In genomic region chr5:134563962-134564361, GRCh38 we compare ENCODE assay signal across 19 cellular contexts. TPM values are rescaled to one million over a fixed set of nuclear protein-coding genes. Genes with fewer than 3 reads are reported as not detected.
DNase-seq lines count a peak whose midpoint lies in the region; ATAC-seq and TF ChIP-seq lines count a peak whose summit lies in the region.
"Had no signal": no experiment of that assay in that cellular context is flagged by ENCODE, and none has a peak within 500 bp of the region (broad histone marks: within the 10 kb centered on the region; RNA-seq: fewer than 3 reads in every experiment).

No MANE protein-coding gene starts in this region.

- H3K27me3 Mint-ChIP-seq in activated naive CD4-positive, alpha-beta T cell treated with anti-CD3 and anti-CD28 coated beads, Interleukin-2, amount 50 U/mL, for 24 hours: no peaks in the 10 kb centered on the region
- no peaks in the 10 kb centered on the region for H3K27me3 Mint-ChIP-seq in IgD-negative memory B cell
- H3K27me3 Mint-ChIP-seq in naive thymus-derived CD4-positive, alpha-beta T cell: no peaks in the 10 kb centered on the region
- no peaks in the 10 kb centered on the region for H3K27me3 Mint-ChIP-seq in osteocyte (ENCODE audit: unreplicated experiment)

- no peak for DNase-seq in activated naive CD4-positive, alpha-beta T cell treated with anti-CD3 and anti-CD28 coated beads, Interleukin-2, amount 50 U/mL, for 16 hours
- no peak for DNase-seq in naive thymus-derived CD4-positive, alpha-beta T cell
- DNase-seq in BE2C (no peak), ACHN (no peak), osteocyte (ENCODE audit: extremely low spot score, unreplicated experiment) (no peak)
- DNase-seq: C1 segment of cervical spinal cord, COR-L47, DMS 273 treated with DMSO at 0.1 percent for 48 hours, DND-41, NCI-H1417, NCI-H187 treated with DMSO at 0.1 percent for 48 hours, NCI-H345, NCI-H524 treated with DMSO at 0.1 percent for 48 hours, PC-3, RPMI8226, SHP77 treated with DMSO at 0.1 percent for 48 hours had no signal

- H3K27me3 ChIP-seq in naive thymus-derived CD4-positive, alpha-beta T cell (ENCODE audit: control insufficient read depth in 2 of 2, insufficient read depth in 2 of 2, low read length in 2 of 2): no peaks in the 10 kb centered on the region
- no peaks in the 10 kb centered on the region for H3K27me3 ChIP-seq in BE2C

- in situ Hi-C loops in ACHN (cut with HindIII; ENCODE audit: low pct_ligation_motif_present, low pct_unique_long_range_greater_than_20kb, low sequenced_read_pairs): no loop called here

- H3K4me3 ChIP-seq in naive thymus-derived CD4-positive, alpha-beta T cell (ENCODE audit: low read length): no peak overlapping the region
- H3K4me3 ChIP-seq in BE2C (ENCODE audit: low read depth, low read length): no peak overlapping the region
- H3K4me3 ChIP-seq: A549 had no signal

- intact Hi-C loops in naive thymus-derived CD4-positive, alpha-beta T cell (cut with micrococcal nuclease): no loop called here

- peaks cover 11% of the 10 kb centered on the region for H3K36me3 Mint-ChIP-seq in activated naive CD4-positive, alpha-beta T cell treated with anti-CD3 and anti-CD28 coated beads, Interleukin-2, amount 50 U/mL, for 24 hours
- H3K36me3 Mint-ChIP-seq in IgD-negative memory B cell: no peaks in the 10 kb centered on the region
- H3K36me3 Mint-ChIP-seq in naive thymus-derived CD4-positive, alpha-beta T cell: peaks cover 0 to 56% (median 16%) of the 10 kb centered on the region in 5 donors
- peaks cover 40% of the 10 kb centered on the region for H3K36me3 Mint-ChIP-seq in osteocyte (ENCODE audit: unreplicated experiment)

- POLR2A ChIA-PET in naive thymus-derived CD4-positive, alpha-beta T cell (lab: Charles Lee): no interaction called here

- no peak for ATAC-seq in naive thymus-derived CD4-positive, alpha-beta T cell
- ATAC-seq: A549, PC-3 had no signal

- H3K4me1 Mint-ChIP-seq in activated naive CD4-positive, alpha-beta T cell treated with anti-CD3 and anti-CD28 coated beads, Interleukin-2, amount 50 U/mL, for 24 hours: peaks cover 7% of the 10 kb centered on the region
- peaks cover 4 to 6% (median 4%) of the 10 kb centered on the region in 3 donors for H3K4me1 Mint-ChIP-seq in IgD-negative memory B cell
- H3K4me1 Mint-ChIP-seq in naive thymus-derived CD4-positive, alpha-beta T cell: peaks cover 4 to 18% (median 12%) of the 10 kb centered on the region in 7 donors
- peaks cover 8% of the 10 kb centered on the region for H3K4me1 Mint-ChIP-seq in osteocyte (ENCODE audit: unreplicated experiment)

- CTCF ChIA-PET in naive thymus-derived CD4-positive, alpha-beta T cell (lab: Charles Lee): interaction anchor here (0.6 kb wide), 1 partner anchor 177 kb away, joined by 3 read pairs; no protein-coding TSS in a partner anchor

- peak overlapping the region; percentile 23 for H3K27ac Mint-ChIP-seq in activated naive CD4-positive, alpha-beta T cell treated with anti-CD3 and anti-CD28 coated beads, Interleukin-2, amount 50 U/mL, for 24 hours
- H3K27ac Mint-ChIP-seq in IgD-negative memory B cell: peak overlapping the region in 2 of 3 donors; percentile 58 to 73
- H3K27ac Mint-ChIP-seq in naive thymus-derived CD4-positive, alpha-beta T cell: peak overlapping the region in 5 of 9 donors; percentile 17 to 59 (median 41)
- H3K27ac Mint-ChIP-seq in osteocyte (ENCODE audit: unreplicated experiment): no peak overlapping the region

- no peaks in the 10 kb centered on the region for H3K9me3 ChIP-seq in naive thymus-derived CD4-positive, alpha-beta T cell (ENCODE audit: control insufficient read depth in 2 of 3, low read length in 3 of 3)
- no peaks in the 10 kb centered on the region for H3K9me3 ChIP-seq in BE2C
- H3K9me3 ChIP-seq: A549 had no signal

- peaks cover 65 to 100% (median 74%) of the 10 kb centered on the region in 3 experiments for H3K36me3 ChIP-seq in naive thymus-derived CD4-positive, alpha-beta T cell (ENCODE audit: control insufficient read depth in 2 of 3, insufficient read depth in 3 of 3, low read length in 3 of 3)
- H3K36me3 ChIP-seq in BE2C: peaks cover 7% of the 10 kb centered on the region

- H3K4me3 Mint-ChIP-seq in activated naive CD4-positive, alpha-beta T cell treated with anti-CD3 and anti-CD28 coated beads, Interleukin-2, amount 50 U/mL, for 24 hours: no peak overlapping the region
- H3K4me3 Mint-ChIP-seq in IgD-negative memory B cell: no peak overlapping the region
- no peak overlapping the region for H3K4me3 Mint-ChIP-seq in naive thymus-derived CD4-positive, alpha-beta T cell
- H3K4me3 Mint-ChIP-seq in osteocyte (ENCODE audit: unreplicated experiment): no peak overlapping the region

- no peak for TF ChIP-seq CTCF in BE2C (IDR thresholded peaks at IDR 0.05; ENCODE audit: low read depth, low read length)
- no peak for TF ChIP-seq CTCF in osteocyte (IDR thresholded peaks at IDR 0.05)

- H3K27ac ChIP-seq in naive thymus-derived CD4-positive, alpha-beta T cell (ENCODE audit: low read depth, low read length): no peak overlapping the region
- H3K27ac ChIP-seq: A549 had no signal

- peaks cover 0 to 4% of the 10 kb centered on the region in 2 donors for H3K4me1 ChIP-seq in naive thymus-derived CD4-positive, alpha-beta T cell (ENCODE audit: control insufficient read depth in 2 of 2, insufficient read depth in 2 of 2, low read length in 2 of 2)
- H3K4me1 ChIP-seq in BE2C: no peaks in the 10 kb centered on the region

- H3K9me3 Mint-ChIP-seq in activated naive CD4-positive, alpha-beta T cell treated with anti-CD3 and anti-CD28 coated beads, Interleukin-2, amount 50 U/mL, for 24 hours: no peaks in the 10 kb centered on the region
- H3K9me3 Mint-ChIP-seq in IgD-negative memory B cell: no peaks in the 10 kb centered on the region
- no peaks in the 10 kb centered on the region for H3K9me3 Mint-ChIP-seq in naive thymus-derived CD4-positive, alpha-beta T cell
- H3K9me3 Mint-ChIP-seq in osteocyte (ENCODE audit: unreplicated experiment): no peaks in the 10 kb centered on the region

RNA-seq across cellular contexts. Expression of gene JADE2, which starts 38.5 kb away (rescaled TPM):
- polyA plus RNA-seq in IgD-negative memory B cell: 46.7 TPM
- total RNA-seq in naive thymus-derived CD4-positive, alpha-beta T cell: 100 to 1,000 TPM in 4 of 5 experiments, 10 to 100 TPM in 1; 99.0 to 271 (median 153) TPM
- polyA plus RNA-seq in naive thymus-derived CD4-positive, alpha-beta T cell: 10 to 100 TPM; 29.8 to 55.7 TPM
- 14.7 TPM for polyA plus RNA-seq in BE2C (2012; ENCODE audit: insufficient read depth, insufficient read length, low read depth)
- 26.6 and 32.4 TPM in 2 replicates for total RNA-seq in osteocyte
